Comparison of ENCODE assay signal across 9 cellular contexts in the genomic region with DNA sequence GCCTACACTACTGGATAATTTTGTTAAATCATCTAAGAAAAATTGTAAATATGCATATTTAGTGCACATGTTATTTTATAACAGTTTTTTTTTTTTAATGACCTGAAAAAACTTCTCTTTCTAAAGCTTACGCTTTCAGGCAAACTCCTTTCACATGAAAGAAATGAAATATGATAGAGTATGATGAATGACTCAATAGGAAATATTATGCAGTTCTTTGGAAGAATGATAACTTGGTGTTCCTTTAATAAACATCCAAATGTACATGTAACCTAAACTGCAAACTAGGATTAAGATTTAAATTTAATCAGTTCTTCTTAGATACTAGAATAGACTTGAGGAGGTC.
A peak's percentile ranks its signal among the peaks of the same experiment; 100 is the strongest.
DNase-seq lines count a peak whose midpoint lies in the region; ATAC-seq and TF ChIP-seq lines count a peak whose summit lies in the region.
"Had no signal": no experiment of that assay in that cellular context is flagged by ENCODE, and none has a peak within 500 bp of the region (broad histone marks: within the 10 kb centered on the region; RNA-seq: fewer than 3 reads in every experiment).

No MANE protein-coding gene starts in this region.

- peaks cover 15% of the 10 kb centered on the region for H3K4me1 Mint-ChIP-seq in activated T-cell treated with anti-CD3 and anti-CD28 coated beads, Interleukin-2, amount 50 U/mL, for 72 hours (ENCODE audit: low read depth)

- intact Hi-C loops in OCI-LY7 (cut with micrococcal nuclease; ENCODE audit: unreplicated experiment) (loop anchor here (2.0 to 5.0 kb wide), 2 partner anchors 79 to 269 kb away; no protein-coding TSS in a partner anchor), esophagus squamous epithelium (cut with DNase I) (no loop called here)

- H3K79me2 ChIP-seq in ACC112 (ENCODE audit: control insufficient read depth, insufficient read depth, low read length, unreplicated experiment) (peaks cover 59% of the 10 kb centered on the region), OCI-LY7 (ENCODE audit: insufficient read depth, low read depth, low read length) (peaks cover 58% of the 10 kb centered on the region)

- H3K4me1 ChIP-seq in ACC112 (ENCODE audit: control insufficient read depth, insufficient read depth, low read length, unreplicated experiment) (peaks cover 36% of the 10 kb centered on the region), OCI-LY7 (ENCODE audit: insufficient read depth, low read length, poor library complexity, severe bottlenecking) (peaks cover 51% of the 10 kb centered on the region), esophagus squamous epithelium (peaks cover 0 to 69% (median 14%) of the 10 kb centered on the region in 3 donors), rectal smooth muscle tissue (ENCODE audit: control insufficient read depth, insufficient read depth, low read length) (no peaks in the 10 kb centered on the region)

- no peak overlapping the region for H3K9ac ChIP-seq in rectal smooth muscle tissue (ENCODE audit: low read length)

- no peak for TF ChIP-seq POLR2A in esophagus squamous epithelium (IDR thresholded peaks at IDR 0.05)

- ATAC-seq in GM18909 (IDR thresholded peaks at IDR 0.05; ENCODE audit: poor library complexity, unreplicated experiment): no peak
- no peak for ATAC-seq in activated T-cell treated with anti-CD3 and anti-CD28 coated beads, Interleukin-2, amount 50 U/mL, for 72 hours (replicated peaks in 1 of 2)

- no peak for TF ChIP-seq CTCF in OCI-LY7 (conservative IDR thresholded peaks at IDR 0.05; ENCODE audit: low read length)
- TF ChIP-seq CTCF in esophagus squamous epithelium (IDR thresholded peaks at IDR 0.05): no peak

- no peaks in the 10 kb centered on the region for H3K36me3 Mint-ChIP-seq in activated T-cell treated with anti-CD3 and anti-CD28 coated beads, Interleukin-2, amount 50 U/mL, for 72 hours (ENCODE audit: insufficient read depth in 2 of 2)

- H3K27ac ChIP-seq in ACC112 (ENCODE audit: low read depth, low read length) (peak overlapping the region; percentile 94), OCI-LY7 (ENCODE audit: low read depth, low read length, poor library complexity, severe bottlenecking) (peak overlapping the region; percentile 67), esophagus squamous epithelium (peak overlapping the region; percentile 31 to 82 (median 80)), rectal smooth muscle tissue (ENCODE audit: low read depth, low read length) (peak overlapping the region; percentile 16)

- CTCF ChIA-PET in OCI-LY7 (lab: Charles Lee; ENCODE audit: unreplicated experiment): interaction anchor here (2.7 kb wide), 1 partner anchor 9 kb away, joined by 10 read pairs; no protein-coding TSS in a partner anchor

- H3K27ac Mint-ChIP-seq in activated T-cell treated with anti-CD3 and anti-CD28 coated beads, Interleukin-2, amount 50 U/mL, for 72 hours: no peak overlapping the region

- H3K27me3 ChIP-seq in ACC112 (ENCODE audit: insufficient read depth, low read length): no peaks in the 10 kb centered on the region
- no peaks in the 10 kb centered on the region for H3K27me3 ChIP-seq in esophagus squamous epithelium
- no peaks in the 10 kb centered on the region for H3K27me3 ChIP-seq in rectal smooth muscle tissue (ENCODE audit: control insufficient read depth, insufficient read depth, low read length)

- H3K4me3 Mint-ChIP-seq in activated T-cell treated with anti-CD3 and anti-CD28 coated beads, Interleukin-2, amount 50 U/mL, for 72 hours: no peak overlapping the region

- no TSS peak for BruUV-seq in OCI-LY7 (replicated peaks; lab: Mats Ljungman, UMichigan)

- peak overlapping the region; percentile 87 for H3K4me2 ChIP-seq in OCI-LY7 (ENCODE audit: low read length)

- peaks cover 27% of the 10 kb centered on the region for H3K27me3 Mint-ChIP-seq in activated T-cell treated with anti-CD3 and anti-CD28 coated beads, Interleukin-2, amount 50 U/mL, for 72 hours (ENCODE audit: low read depth)
- H3K27me3 Mint-ChIP-seq: brain had no signal

- H2AFZ ChIP-seq in ACC112 (ENCODE audit: low read length, unreplicated experiment) (no peak overlapping the region), OCI-LY7 (ENCODE audit: low read length) (no peak overlapping the region)

- no peaks in the 10 kb centered on the region for H3K9me3 Mint-ChIP-seq in activated T-cell treated with anti-CD3 and anti-CD28 coated beads, Interleukin-2, amount 50 U/mL, for 72 hours
- H3K9me3 Mint-ChIP-seq: brain had no signal

- DNase-seq in OCI-LY7 (ENCODE audit: low spot score) (no peak), esophagus squamous epithelium (lab: John Stamatoyannopoulos, UW) (no peak), hepatic stellate cell (ENCODE audit: low spot score) (no peak)
- DNase-seq in activated T-cell treated with anti-CD3 and anti-CD28 coated beads, Interleukin-2, amount 50 U/mL, for 48 hours: no peak
- DNase-seq in activated T-cell treated with anti-CD3 and anti-CD28 coated beads, Interleukin-2, amount 50 U/mL, for 72 hours: no peak

- 31 to 57% methylated on average over 1 of the region's 1 CpG for WGBS in esophagus squamous epithelium, 2 donors

- H3K4me3 ChIP-seq in ACC112 (ENCODE audit: low read depth, low read length): peak overlapping the region; percentile 78
- H3K4me3 ChIP-seq in OCI-LY7 (ENCODE audit: low read depth, low read length, poor library complexity, severe bottlenecking): peak overlapping the region; percentile 74
- H3K4me3 ChIP-seq in esophagus squamous epithelium: peak overlapping the region in 3 of 4 donors; percentile 30 to 64 (median 37)
- H3K4me3 ChIP-seq in rectal smooth muscle tissue (ENCODE audit: low read length): peak overlapping the region; percentile 53

- H4K20me1 ChIP-seq in OCI-LY7 (ENCODE audit: insufficient read depth, low read length): no peaks in the 10 kb centered on the region

- no peaks in the 10 kb centered on the region for H3K9me2 ChIP-seq in OCI-LY7 (ENCODE audit: insufficient read depth, low read length)

- POLR2A ChIA-PET in OCI-LY7 (lab: Charles Lee): interaction anchor here (0.8 to 5.5 kb wide), 12 partner anchors 9 to 88 kb away, joined by 3 to 65 read pairs (median 6); no protein-coding TSS in a partner anchor

- H3K9me3 ChIP-seq in OCI-LY7 (ENCODE audit: low read length) (no peaks in the 10 kb centered on the region), esophagus squamous epithelium (no peaks in the 10 kb centered on the region)

- H3K36me3 ChIP-seq in ACC112 (ENCODE audit: insufficient read depth, low read length): no peaks in the 10 kb centered on the region
- H3K36me3 ChIP-seq in OCI-LY7 (ENCODE audit: insufficient read depth, low read length): no peaks in the 10 kb centered on the region
- no peaks in the 10 kb centered on the region for H3K36me3 ChIP-seq in esophagus squamous epithelium
- H3K36me3 ChIP-seq in rectal smooth muscle tissue (ENCODE audit: control insufficient read depth, insufficient read depth, low read length): no peaks in the 10 kb centered on the region

Comparison
In these comparisons a context has a peak if more than half of its experiments do, and no peak if none do; other contexts are left out.
1. H3K27ac ChIP-seq: peak in every context shown above with its lines; median percentile 94 in ACC112; 80 in esophagus squamous epithelium; 67 in OCI-LY7; 16 in rectal smooth muscle tissue.